In genomic region chr14:71105177-71105576, GRCh38 we compare ENCODE assay signal across 26 cellular contexts.
"Had no signal": no experiment of that assay in that cellular context is flagged by ENCODE, and none has a peak within 500 bp of the region (broad histone marks: within the 10 kb centered on the region; RNA-seq: fewer than 3 reads in every experiment).

No MANE protein-coding gene starts in this region.

- FAIRE-seq: bronchial epithelial cell, K562 had no signal

- H3K9me3 ChIP-seq: ascending aorta, body of pancreas, SJCRH30 had no signal

- ATAC-seq: activated naive CD4-positive, alpha-beta T cell treated with anti-CD3 and anti-CD28 coated beads, Interleukin-2, amount 50 U/mL, for 72 hours; activated naive CD8-positive, alpha-beta T cell treated with anti-CD3 and anti-CD28 coated beads, Interleukin-2, amount 50 U/mL, for 24 hours; activated T-cell treated with anti-CD3 and anti-CD28 coated beads, Interleukin-2, amount 50 U/mL, for 4 hours; body of pancreas; K562; Panc1; Right ventricle myocardium inferior had no signal

- DNase-seq: activated B cell treated with CpG ODN at 0.5 μM for 24 hours; activated CD4-positive, alpha-beta T cell treated with anti-CD3 and anti-CD28 coated beads for 1 hour; activated CD4-positive, alpha-beta T cell treated with anti-CD3 and anti-CD28 coated beads, Interleukin-2, amount 10 ng/mL, durations not matched to agents 24 days and 14 days; activated CD4-positive, alpha-beta T cell treated with anti-CD3 and anti-CD28 coated beads, Interleukin-2, amount 50 U/mL, for 48 hours; activated CD8-positive, alpha-beta memory T cell treated with anti-CD3 and anti-CD28 coated beads for 24 hours; activated effector memory CD4-positive, alpha-beta T cell treated with anti-CD3 and anti-CD28 coated beads, Interleukin-2, amount 50 U/mL, for 16 hours; activated naive CD4-positive, alpha-beta T cell treated with Interleukin-2 at 50 U/mL for 16 hours; activated naive CD8-positive, alpha-beta T cell treated with anti-CD3 and anti-CD28 coated beads, Interleukin-2, amount 50 U/mL, for 24 hours; activated T-cell treated with anti-CD3 and anti-CD28 coated beads, Interleukin-2, amount 50 U/mL, for 4 hours; amniotic stem cell; body of pancreas; Karpas-422; MM.1S; NCI-H1105; NCI-H1436; NCI-H187 treated with DMSO at 0.1 percent for 48 hours; NCI-H2081 treated with DMSO at 0.1 percent for 48 hours; NCI-H446; RPMI8226 had no signal

- H3K4me3 ChIP-seq: ascending aorta, body of pancreas, K562, SJCRH30 had no signal

- H3K27me3 ChIP-seq: ascending aorta, body of pancreas, SJCRH30 had no signal

- H3K27ac ChIP-seq: ascending aorta, body of pancreas, SJCRH30 had no signal

- H3K4me1 ChIP-seq: ascending aorta, body of pancreas, SJCRH30 had no signal
